ENCODE assay signal across 24 cellular contexts in the genomic region with DNA sequence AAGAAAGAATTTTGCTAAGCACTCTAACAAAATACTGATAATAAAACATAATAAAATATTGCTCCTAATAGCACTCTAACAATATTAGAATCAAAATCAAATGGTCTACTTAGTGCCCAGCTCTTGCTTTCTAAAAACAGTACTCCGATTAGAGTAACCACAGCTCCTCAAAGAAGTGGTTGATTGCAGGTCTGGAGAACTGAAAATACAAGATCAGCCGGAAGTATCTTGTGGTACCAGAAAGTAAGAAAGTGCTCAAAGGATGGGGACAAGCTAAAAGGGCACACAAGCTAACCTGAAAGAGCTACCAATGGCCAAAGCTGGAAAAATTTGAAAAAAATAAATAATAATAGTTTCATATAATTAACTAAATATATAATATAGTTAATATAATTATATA.
DNase-seq lines count a peak whose midpoint lies in the region; ATAC-seq and TF ChIP-seq lines count a peak whose summit lies in the region.
"Had no signal": no experiment of that assay in that cellular context is flagged by ENCODE, and none has a peak within 500 bp of the region (broad histone marks: within the 10 kb centered on the region; RNA-seq: fewer than 3 reads in every experiment).

No MANE protein-coding gene starts in this region.

- H3K9me3 Mint-ChIP-seq in WTC11: no peaks in the 10 kb centered on the region
- H3K9me3 Mint-ChIP-seq: CD14-positive monocyte; CD8-positive, alpha-beta memory T cell had no signal

- peaks cover 5% of the 10 kb centered on the region for H3K4me1 ChIP-seq in MM.1S (ENCODE audit: low read length)
- H3K4me1 ChIP-seq: BE2C, BLaER1 had no signal

- H3K4me3 ChIP-seq in GM12864 (ENCODE audit: low read depth, low read length) (no peak overlapping the region), MM.1S (ENCODE audit: low read length) (no peak overlapping the region)
- H3K4me3 ChIP-seq: BLaER1 had no signal

- H3K4me2 ChIP-seq in MM.1S (ENCODE audit: low read depth, low read length): 0 out of 2 replicates have a peak overlapping the region, but pooled peaks have one; percentile 2
- H3K4me2 ChIP-seq: BLaER1 had no signal

- no peaks in the 10 kb centered on the region for H3K79me2 ChIP-seq in MM.1S (ENCODE audit: low read length)

- TF ChIP-seq CTCF in GM12864 (IDR thresholded peaks at IDR 0.05; ENCODE audit: low read depth, low read length, missing control alignments) (no peak), MM.1S (IDR thresholded peaks at IDR 0.05; ENCODE audit: low read length) (no peak), WTC11 (IDR thresholded peaks at IDR 0.05) (no peak)

- CTCF ChIA-PET in WTC11 (lab: Charles Lee): no interaction called here

- DNase-seq in GM12864 (ENCODE audit: low read depth): peak; percentile 22
- peak; percentile 60 for DNase-seq in MM.1S
- DNase-seq in WTC11 (ENCODE audit: low spot score): no peak
- DNase-seq in erythroblast (lab: John Stamatoyannopoulos, UW): no peak
- DNase-seq in T-helper 1 cell: no peak
- DNase-seq: 8988T; ACHN; BE2C; C1 segment of cervical spinal cord; CD4-positive, alpha-beta memory T cell; CD4-positive, CD25-positive, alpha-beta regulatory T cell; CD8-positive, alpha-beta memory T cell; COR-L47; DMS 273 treated with DMSO at 0.1 percent for 48 hours; DMS153; DMS53; DMS79; DND-41; EL; GDM1 had no signal

- no peaks in the 10 kb centered on the region for H3K27me3 Mint-ChIP-seq in WTC11 (ENCODE audit: low read depth)
- H3K27me3 Mint-ChIP-seq: CD4-positive, alpha-beta memory T cell; CD4-positive, CD25-positive, alpha-beta regulatory T cell; CD8-positive, alpha-beta memory T cell had no signal

- TF ChIP-seq POLR2A in erythroblast (IDR thresholded peaks at IDR 0.05; ENCODE audit: low read length): no peak

- H3K27me3 ChIP-seq in MM.1S (replicated peaks; ENCODE audit: insufficient read depth, low read length): no peaks in the 10 kb centered on the region
- H3K27me3 ChIP-seq: BE2C, BLaER1 had no signal

- H3K9me2 ChIP-seq in MM.1S (replicated peaks; ENCODE audit: insufficient read depth, low read length): no peaks in the 10 kb centered on the region

- no peak overlapping the region for H3K4me3 Mint-ChIP-seq in WTC11
- H3K4me3 Mint-ChIP-seq: CD14-positive monocyte; CD4-positive, alpha-beta memory T cell; CD4-positive, CD25-positive, alpha-beta regulatory T cell; CD8-positive, alpha-beta memory T cell had no signal

- H3K27ac ChIP-seq in MM.1S (ENCODE audit: low read length): no peak overlapping the region
- H3K27ac ChIP-seq: BLaER1 had no signal

- 0 out of 2 replicates have a peak, but pooled peaks cover 3% of the 10 kb centered on the region for H3K36me3 ChIP-seq in MM.1S (replicated peaks; ENCODE audit: insufficient read depth, low read length)
- H3K36me3 ChIP-seq: BE2C had no signal

- H3F3A ChIP-seq in MM.1S (ENCODE audit: insufficient read depth, low read length): no peaks in the 10 kb centered on the region

- no peak overlapping the region for H2AFZ ChIP-seq in MM.1S (ENCODE audit: low read length)

- no peak overlapping the region for H3K9ac ChIP-seq in MM.1S (ENCODE audit: low read length)
- H3K9ac ChIP-seq: BLaER1 had no signal

- H3K9me3 ChIP-seq in MM.1S (replicated peaks; ENCODE audit: insufficient read depth, low read length): no peaks in the 10 kb centered on the region
- H3K9me3 ChIP-seq: BE2C, BLaER1 had no signal

- no peak overlapping the region for H3K27ac Mint-ChIP-seq in WTC11
- H3K27ac Mint-ChIP-seq: CD14-positive monocyte; CD4-positive, alpha-beta memory T cell; CD4-positive, CD25-positive, alpha-beta regulatory T cell; CD8-positive, alpha-beta memory T cell had no signal

- POLR2A ChIA-PET in WTC11 (lab: Charles Lee): no interaction called here

- H3K4me1 Mint-ChIP-seq in WTC11: no peaks in the 10 kb centered on the region
- H3K4me1 Mint-ChIP-seq: CD14-positive monocyte; CD4-positive, alpha-beta memory T cell; CD8-positive, alpha-beta memory T cell had no signal

- H4K20me1 ChIP-seq in MM.1S (ENCODE audit: insufficient read depth, low read length): no peaks in the 10 kb centered on the region
- H4K20me1 ChIP-seq: BLaER1 had no signal

- H3K36me3 Mint-ChIP-seq in WTC11: no peaks in the 10 kb centered on the region

- ATAC-seq in GM18502 (IDR thresholded peaks at IDR 0.05; ENCODE audit: poor library complexity, unreplicated experiment) (peak; percentile 47), WTC11 (no peak), HG03378 (IDR thresholded peaks at IDR 0.05; ENCODE audit: unreplicated experiment) (no peak)

TF ChIP-seq in WTC11, 78 proteins besides CTCF, POLR2A, EP300 and RAD21:
- TF ChIP-seq HMGA2 (CRISPR knock-in tag; IDR thresholded peaks at IDR 0.05) (peak; percentile 57; the same call in 1 of the 2 replicates), CREM (CRISPR knock-in tag; IDR thresholded peaks at IDR 0.05) (no peak), ZNF396 (CRISPR knock-in tag; IDR thresholded peaks at IDR 0.05; ENCODE audit: borderline replicate concordance) (no peak), CREB1 (CRISPR knock-in tag; IDR thresholded peaks at IDR 0.05) (no peak), ZNF232 (CRISPR knock-in tag; IDR thresholded peaks at IDR 0.05) (no peak)
- TF ChIP-seq, protein P1, sequence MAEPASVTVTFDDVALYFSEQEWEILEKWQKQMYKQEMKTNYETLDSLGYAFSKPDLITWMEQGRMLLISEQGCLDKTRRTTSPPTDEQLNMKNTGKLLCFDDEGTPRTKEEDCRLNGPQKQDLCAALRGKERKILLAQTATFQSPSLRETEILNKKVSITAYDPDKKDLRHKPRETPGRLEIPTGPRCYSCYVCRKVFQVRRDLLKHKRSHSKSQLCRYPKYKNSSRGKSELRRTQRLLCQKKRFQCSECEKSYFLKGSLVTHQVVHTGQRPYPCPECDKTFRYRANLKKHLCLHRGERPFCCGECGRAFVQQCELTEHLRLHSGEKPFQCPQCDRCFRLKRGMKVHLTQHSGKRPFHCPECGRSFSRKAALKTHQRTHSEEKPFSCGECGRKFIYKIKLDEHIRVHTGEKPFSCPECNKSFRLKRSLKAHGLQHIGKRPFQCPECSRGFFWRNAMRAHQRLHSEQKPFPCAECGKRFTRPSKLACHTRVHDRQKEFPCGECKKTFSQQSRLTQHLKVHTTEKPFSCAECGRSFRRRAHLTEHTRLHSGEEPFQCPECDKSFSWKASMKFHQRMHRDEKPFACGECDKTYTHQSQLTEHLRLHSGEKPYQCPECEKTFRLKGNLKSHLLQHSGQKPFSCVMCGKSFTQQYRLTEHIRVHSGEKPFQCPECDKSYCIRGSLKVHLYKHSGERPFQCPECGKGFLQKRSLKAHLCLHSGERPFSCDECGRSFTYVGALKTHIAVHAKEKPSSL (CRISPR knock-in tag; conservative IDR thresholded peaks at IDR 0.05): no peak
- TF ChIP-seq, protein P2, sequence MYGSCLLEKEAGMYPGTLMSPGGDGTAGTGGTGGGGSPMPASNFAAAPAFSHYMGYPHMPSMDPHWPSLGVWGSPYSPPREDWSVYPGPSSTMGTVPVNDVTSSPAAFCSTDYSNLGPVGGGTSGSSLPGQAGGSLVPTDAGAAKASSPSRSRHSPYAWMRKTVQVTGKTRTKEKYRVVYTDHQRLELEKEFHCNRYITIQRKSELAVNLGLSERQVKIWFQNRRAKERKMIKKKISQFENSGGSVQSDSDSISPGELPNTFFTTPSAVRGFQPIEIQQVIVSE (CRISPR knock-in tag; IDR thresholded peaks at IDR 0.05; ENCODE audit: borderline replicate concordance): no peak

Comparison
In these comparisons a context has a peak if more than half of its experiments do, and no peak if none do; other contexts are left out.
1. DNase-seq: peak in GM12864 (single experiment) and MM.1S (single experiment); none in WTC11 (single experiment), erythroblast (0 of 2) and T-helper 1 cell (0 of 5).